ENCODE assay signal across 23 cellular contexts in genomic region chr7:123485187-123485586, GRCh38.
DNase-seq lines count a peak whose midpoint lies in the region; ATAC-seq and TF ChIP-seq lines count a peak whose summit lies in the region.
"Had no signal": no experiment of that assay in that cellular context is flagged by ENCODE, and none has a peak within 500 bp of the region (broad histone marks: within the 10 kb centered on the region; RNA-seq: fewer than 3 reads in every experiment).

No MANE protein-coding gene starts in this region.

- no peak for ATAC-seq in HG03457 (IDR thresholded peaks at IDR 0.05; ENCODE audit: unreplicated experiment)
- no peak for ATAC-seq in GM19023 (IDR thresholded peaks at IDR 0.05; ENCODE audit: unreplicated experiment)
- ATAC-seq: CD8-positive, alpha-beta T cell; HCT116 had no signal

- TF ChIP-seq CTCF in cardiac fibroblast (IDR thresholded peaks at IDR 0.05; ENCODE audit: low read depth, low read length) = no peak

- peak; percentile 9 for DNase-seq in NCI-H1105 treated with DMSO at 0.1 percent for 48 hours (lab: John Stamatoyannopoulos, UW)
- no peak for DNase-seq in NCI-H1105 (lab: John Stamatoyannopoulos, UW)
- peak; percentile 11 for DNase-seq in NCI-H82 treated with DMSO at 0.1 percent for 48 hours (lab: John Stamatoyannopoulos, UW; ENCODE audit: unreplicated experiment)
- DNase-seq in cardiac fibroblast (ENCODE audit: low read depth in 2 of 2) = peak; percentile 2 to 8
- DNase-seq in AG08396 (ENCODE audit: low spot score) = no peak
- DNase-seq in AG08395 (ENCODE audit: low spot score) = no peak
- DNase-seq: ACHN; AML-193; C1 segment of cervical spinal cord; CD8-positive, alpha-beta T cell; DMS153; MM.1S; NCI-H1048; NCI-H1436 treated with DMSO at 0.1 percent for 48 hours; NCI-H1930; NCI-H2171; NCI-H526 treated with DMSO at 0.1 percent for 48 hours; Peyer's patch; SJCRH30; T-helper 1 cell had no signal

- H3K4me3 ChIP-seq in cardiac fibroblast (replicated peaks in 1 of 2; ENCODE audit: low read depth in 2 of 2, low read length in 2 of 2) = no peak overlapping the region
- H3K4me3 ChIP-seq: Peyer's patch, SJCRH30 had no signal

Comparison
In these comparisons a context has a peak if more than half of its experiments do, and no peak if none do; other contexts are left out.
1. DNase-seq: peak in NCI-H1105 treated with DMSO at 0.1 percent for 48 hours (single experiment), NCI-H82 treated with DMSO at 0.1 percent for 48 hours (single experiment) and cardiac fibroblast (2 of 2); none in NCI-H1105 (single experiment), AG08396 (single experiment) and AG08395 (single experiment).